ENCODE assay signal across 20 cellular contexts in genomic region chr17:63947711-63948330, GRCh38. TPM values are rescaled to one million over a fixed set of nuclear protein-coding genes. Genes with fewer than 3 reads are reported as not detected.
A peak's percentile ranks its signal among the peaks of the same experiment; 100 is the strongest.
DNase-seq lines count a peak whose midpoint lies in the region; ATAC-seq and TF ChIP-seq lines count a peak whose summit lies in the region.
"Had no signal": no experiment of that assay in that cellular context is flagged by ENCODE, and none has a peak within 500 bp of the region (broad histone marks: within the 10 kb centered on the region; RNA-seq: fewer than 3 reads in every experiment).

No MANE protein-coding gene starts in this region.

- intact Hi-C loops in IMR-90 (cut with micrococcal nuclease): no loop called here
- intact Hi-C loops in gastrocnemius medialis (cut with DNase I; ENCODE audit: low total_unique reads): loop anchor here (1.0 to 2.0 kb wide), 2 partner anchors 29 to 43 kb away; partner anchors contain the start of gene GH1

- H3K9me3 ChIP-seq in IMR-90 (ENCODE audit: control insufficient read depth, insufficient read depth, low read length): no peaks in the 10 kb centered on the region
- H3K9me3 ChIP-seq in gastrocnemius medialis: no peaks in the 10 kb centered on the region

- TF ChIP-seq CTCF in IMR-90 (conservative IDR thresholded peaks at IDR 0.05; ENCODE audit: low read depth, low read length) (no peak), gastrocnemius medialis (IDR thresholded peaks at IDR 0.05 in 4 of 5, conservative IDR thresholded peaks at IDR 0.05 in 1 of 5) (no peak)

- no peak overlapping the region for H2BK20ac ChIP-seq in IMR-90 (ENCODE audit: low read depth, low read length)

- H3K9me3 Mint-ChIP-seq in activated CD4-positive, alpha-beta T cell treated with anti-CD3 and anti-CD28 coated beads, Interleukin-2, amount 10 ng/mL, durations not matched to agents 7 days and 5 days: no peaks in the 10 kb centered on the region
- H3K9me3 Mint-ChIP-seq: CD14-positive monocyte; CD8-positive, alpha-beta T cell; H9 had no signal

- H3K36me3 Mint-ChIP-seq in activated CD4-positive, alpha-beta T cell treated with anti-CD3 and anti-CD28 coated beads, Interleukin-2, amount 10 ng/mL, durations not matched to agents 7 days and 5 days (ENCODE audit: low read depth): no peaks in the 10 kb centered on the region
- H3K36me3 Mint-ChIP-seq: CD14-positive monocyte; CD8-positive, alpha-beta T cell had no signal

- no peaks in the 10 kb centered on the region for H3K4me1 ChIP-seq in IMR-90 (ENCODE audit: control insufficient read depth, insufficient read depth, low read length)
- peaks cover 48 to 49% of the 10 kb centered on the region in 2 donors for H3K4me1 ChIP-seq in gastrocnemius medialis

- no peak for TF ChIP-seq RAD21 in IMR-90 (IDR thresholded peaks at IDR 0.05; ENCODE audit: low read length)

- no peaks in the 10 kb centered on the region for H3K36me3 ChIP-seq in IMR-90 (ENCODE audit: control insufficient read depth, insufficient read depth, low read length)
- H3K36me3 ChIP-seq in gastrocnemius medialis: peaks cover 0 to 22% of the 10 kb centered on the region in 2 donors

- H3K27ac ChIP-seq in IMR-90 (ENCODE audit: insufficient read depth, low read length) (no peak overlapping the region), gastrocnemius medialis (peak overlapping the region; percentile 60 to 99 (median 88))

- H3K27me3 ChIP-seq in IMR-90 (ENCODE audit: control insufficient read depth, insufficient read depth, low read length) (peaks cover 22% of the 10 kb centered on the region), gastrocnemius medialis (no peaks in the 10 kb centered on the region)

- no peaks in the 10 kb centered on the region for H3K9me1 ChIP-seq in IMR-90 (ENCODE audit: insufficient read depth, low read length)

- H2BK5ac ChIP-seq in IMR-90 (ENCODE audit: low read depth, low read length, poor library complexity, severe bottlenecking): no peak overlapping the region

- no peak overlapping the region for H3K9ac ChIP-seq in IMR-90 (ENCODE audit: low read depth, low read length)

- dilution Hi-C loops in IMR-90 (cut with HindIII; ENCODE audit: low sequenced_read_pairs, unreplicated experiment): no loop called here

- H3K27me3 Mint-ChIP-seq in activated CD4-positive, alpha-beta T cell treated with anti-CD3 and anti-CD28 coated beads, Interleukin-2, amount 10 ng/mL, durations not matched to agents 7 days and 5 days: peaks cover 6% of the 10 kb centered on the region

- BruUV-seq in IMR-90 (replicated peaks; lab: Mats Ljungman, UMichigan): no TSS peak

- no peak overlapping the region for H4K8ac ChIP-seq in IMR-90 (ENCODE audit: low read depth in 2 of 2, low read length in 2 of 2)

- POLR2A ChIA-PET in activated CD4-positive, alpha-beta T cell treated with anti-CD3 and anti-CD28 coated beads, Interleukin-2, amount 10 ng/mL, durations not matched to agents 7 days and 5 days (lab: Charles Lee): no interaction called here
- POLR2A ChIA-PET in IMR-90 (lab: Charles Lee; ENCODE audit: unreplicated experiment): no interaction called here

- peak overlapping the region; percentile 9 for H3K27ac Mint-ChIP-seq in activated CD4-positive, alpha-beta T cell treated with anti-CD3 and anti-CD28 coated beads, Interleukin-2, amount 10 ng/mL, durations not matched to agents 7 days and 5 days
- H3K27ac Mint-ChIP-seq: CD14-positive monocyte; CD8-positive, alpha-beta T cell had no signal

- no peak for DNase-seq in activated CD4-positive, alpha-beta T cell treated with anti-CD3 and anti-CD28 coated beads, Interleukin-2, amount 10 ng/mL, durations not matched to agents 7 days and 5 days
- no peak for DNase-seq in activated CD4-positive, alpha-beta T cell treated with anti-CD3 and anti-CD28 coated beads for 48 hours
- DNase-seq in IMR-90: no peak
- no peak for DNase-seq in gastrocnemius medialis
- DNase-seq in HK-2 (ENCODE audit: unreplicated experiment): no peak
- no peak for DNase-seq in UCSD-AML1 (lab: John Stamatoyannopoulos, UW; ENCODE audit: unreplicated experiment)
- DNase-seq in NK-92 (lab: John Stamatoyannopoulos, UW; ENCODE audit: unreplicated experiment): no peak
- DNase-seq: ACHN; CD8-positive, alpha-beta T cell; COR-L47; DMS153; DMS79 treated with DMSO at 0.1 percent for 48 hours; EL; GOT3; H9; KBM-7 had no signal

- no peak overlapping the region for H2AFZ ChIP-seq in IMR-90 (replicated peaks; ENCODE audit: low read length, poor library complexity)

- no peak overlapping the region for H2BK15ac ChIP-seq in IMR-90 (ENCODE audit: low read depth, low read length)

- no peaks in the 10 kb centered on the region for H3K79me1 ChIP-seq in IMR-90 (ENCODE audit: low read depth in 1 of 2, low read length in 2 of 2)

- no peak for TF ChIP-seq POLR2A in IMR-90 (IDR thresholded peaks at IDR 0.05; ENCODE audit: low read depth, low read length)
- TF ChIP-seq POLR2A in gastrocnemius medialis (IDR thresholded peaks at IDR 0.05): no peak

- in situ Hi-C loops in IMR-90 (cut with MboI; ENCODE audit: low sequenced_read_pairs): no loop called here
- in situ Hi-C loops in gastrocnemius medialis (cut with MboI; ENCODE audit: low sequenced_read_pairs in 4 of 4): no loop called here

- no peak overlapping the region for H3K18ac ChIP-seq in IMR-90 (ENCODE audit: low read depth, low read length)

- WGBS in IMR-90 (ENCODE audit: extremely low coverage in 2 of 2, insufficient read length in 1 of 2), 2 experiments: 85% methylated on average over 11 of the region's 18 CpGs; no CpG with 5 or more reads in 1 of the 2 experiments

- H3K4me1 Mint-ChIP-seq in activated CD4-positive, alpha-beta T cell treated with anti-CD3 and anti-CD28 coated beads, Interleukin-2, amount 10 ng/mL, durations not matched to agents 7 days and 5 days: peaks cover 23% of the 10 kb centered on the region

- no peak overlapping the region for H4K5ac ChIP-seq in IMR-90 (ENCODE audit: low read depth, low read length)

- no peak overlapping the region for H3K56ac ChIP-seq in IMR-90 (ENCODE audit: extremely low read depth, insufficient read depth, low read length)

- no peak overlapping the region for H3K14ac ChIP-seq in IMR-90 (replicated peaks; ENCODE audit: low read depth, low read length)

- peak overlapping the region; percentile 19 for H2AK9ac ChIP-seq in IMR-90 (replicated peaks; ENCODE audit: low read depth, low read length, poor library complexity)

- no peak overlapping the region for H3K23ac ChIP-seq in IMR-90 (ENCODE audit: low read depth, low read length)

- no peak overlapping the region for H3K4me2 ChIP-seq in IMR-90 (ENCODE audit: low read depth, low read length)

- CTCF ChIA-PET in activated CD4-positive, alpha-beta T cell treated with anti-CD3 and anti-CD28 coated beads, Interleukin-2, amount 10 ng/mL, durations not matched to agents 7 days and 5 days (lab: Charles Lee): interaction anchor here (1.1 to 3.1 kb wide), 8 partner anchors 9 to 78 kb away, joined by 4 to 38 read pairs (median 14); partner anchors contain the start of genes CD79B and GH1
- CTCF ChIA-PET in IMR-90 (lab: Yijun Ruan, JAX): interaction anchor here (2.2 kb wide), 1 partner anchor 9 kb away, joined by 7 read pairs; no protein-coding TSS in a partner anchor

- no peak overlapping the region for H2BK120ac ChIP-seq in IMR-90 (ENCODE audit: low read depth, low read length)

- ATAC-seq in IMR-90 (ENCODE audit: low read depth) (no peak), gastrocnemius medialis (no peak)
- ATAC-seq: CD8-positive, alpha-beta T cell; HepG2 had no signal

- H2AK5ac ChIP-seq in IMR-90 (ENCODE audit: low read depth, low read length): no peak overlapping the region

- no peak overlapping the region for H4K91ac ChIP-seq in IMR-90 (ENCODE audit: insufficient read depth, low read depth, low read length)

- no peak overlapping the region for H3K4ac ChIP-seq in IMR-90 (ENCODE audit: low read depth, low read length)

- H3K4me3 ChIP-seq in IMR-90 (ENCODE audit: insufficient read depth, low read depth, low read length) (no peak overlapping the region), gastrocnemius medialis (no peak overlapping the region)

- H4K20me1 ChIP-seq in IMR-90 (ENCODE audit: insufficient read depth, low read length): no peaks in the 10 kb centered on the region

- H3K4me3 Mint-ChIP-seq in activated CD4-positive, alpha-beta T cell treated with anti-CD3 and anti-CD28 coated beads, Interleukin-2, amount 10 ng/mL, durations not matched to agents 7 days and 5 days: no peak overlapping the region
- H3K4me3 Mint-ChIP-seq: CD14-positive monocyte; CD8-positive, alpha-beta T cell; H9 had no signal

RNA-seq across cellular contexts. Expression of gene CD79B, which starts 15.7 kb away (rescaled TPM):
- 10 to 100 TPM; 34.6 to 39.9 TPM for total RNA-seq in activated CD4-positive, alpha-beta T cell treated with anti-CD3 and anti-CD28 coated beads, Interleukin-2, amount 10 ng/mL, durations not matched to agents 7 days and 5 days
- total RNA-seq in IMR-90 (2012; rRNA removed) (not detected in 2 replicates), gastrocnemius medialis (1 to 10 TPM; 2.2 to 5.1 (median 3.3) TPM)
- polyA plus RNA-seq in IMR-90 (2012; rRNA removed): not detected in 2 replicates
- not detected in 2 replicates for polyA plus RNA-seq in IMR-90 (2012; cell fraction: cytosol; rRNA removed)
- polyA plus RNA-seq in IMR-90 (2012; cell fraction: nucleus; rRNA removed; ENCODE audit: low replicate concordance): not detected in 2 replicates
- total RNA-seq: HepG2 had no signal
- polyA plus RNA-seq: HepG2 had no signal

RNA-seq across cellular contexts. Expression of gene SCN4A, which starts 24.9 kb away (rescaled TPM):
- total RNA-seq in activated CD4-positive, alpha-beta T cell treated with anti-CD3 and anti-CD28 coated beads, Interleukin-2, amount 10 ng/mL, durations not matched to agents 7 days and 5 days: under 1 TPM; 0.04 to 0.17 TPM
- not detected in 2 replicates for total RNA-seq in IMR-90 (2012; rRNA removed)
- not detected in 2 replicates for polyA plus RNA-seq in IMR-90 (2012; rRNA removed)
- polyA plus RNA-seq in IMR-90 (2012; cell fraction: cytosol; rRNA removed): under 0.01 TPM in 1 of 2 replicates, not detected in the other
- polyA plus RNA-seq in IMR-90 (2012; cell fraction: nucleus; rRNA removed; ENCODE audit: low replicate concordance): 0.01 and 0.07 TPM in 2 replicates
- total RNA-seq in gastrocnemius medialis: 100 to 1,000 TPM in 1 of 4 donors, 10 to 100 TPM in 3; 45.3 to 107 (median 69.1) TPM
- total RNA-seq: A172, HT1080 had no signal
- polyA plus RNA-seq: CD14-positive monocyte had no signal

RNA-seq across cellular contexts. Expression of gene GH1, which starts 29.2 kb away (rescaled TPM):
- total RNA-seq in activated CD4-positive, alpha-beta T cell treated with anti-CD3 and anti-CD28 coated beads, Interleukin-2, amount 10 ng/mL, durations not matched to agents 7 days and 5 days: not detected
- total RNA-seq in IMR-90 (2012; rRNA removed) (not detected in 2 replicates), gastrocnemius medialis (not detected)
- not detected in 2 replicates for polyA plus RNA-seq in IMR-90 (2012; rRNA removed)
- polyA plus RNA-seq in IMR-90 (2012; cell fraction: cytosol; rRNA removed): not detected in 2 replicates
- not detected in 2 replicates for polyA plus RNA-seq in IMR-90 (2012; cell fraction: nucleus; rRNA removed; ENCODE audit: low replicate concordance)
- total RNA-seq: A172; CD8-positive, alpha-beta T cell; H9; HepG2; HT1080 had no signal
- polyA plus RNA-seq: CD14-positive monocyte, HepG2 had no signal

RNA-seq across cellular contexts. Expression of gene CSHL1, which starts 36.8 kb away (rescaled TPM):
- total RNA-seq in activated CD4-positive, alpha-beta T cell treated with anti-CD3 and anti-CD28 coated beads, Interleukin-2, amount 10 ng/mL, durations not matched to agents 7 days and 5 days: not detected
- total RNA-seq in IMR-90 (2012; rRNA removed): not detected in 2 replicates
- polyA plus RNA-seq in IMR-90 (2012; rRNA removed): not detected in 2 replicates
- not detected in 2 replicates for polyA plus RNA-seq in IMR-90 (2012; cell fraction: cytosol; rRNA removed)
- not detected in 2 replicates for polyA plus RNA-seq in IMR-90 (2012; cell fraction: nucleus; rRNA removed; ENCODE audit: low replicate concordance)
- not detected for total RNA-seq in gastrocnemius medialis
- total RNA-seq: A172; CD8-positive, alpha-beta T cell; H9; HepG2; HT1080 had no signal
- polyA plus RNA-seq: CD14-positive monocyte, HepG2 had no signal

RNA-seq across cellular contexts. Expression of gene PRR29, which starts 50.3 kb away (rescaled TPM):
- 1 to 10 TPM; 3.8 TPM for total RNA-seq in activated CD4-positive, alpha-beta T cell treated with anti-CD3 and anti-CD28 coated beads, Interleukin-2, amount 10 ng/mL, durations not matched to agents 7 days and 5 days
- total RNA-seq in IMR-90 (2012; rRNA removed) (under 0.01 TPM in 1 of 2 replicates, not detected in the other), gastrocnemius medialis (under 1 TPM in 1 of 4 donors, not detected in 3; 0.13 TPM)
- 0.11 and 0.17 TPM in 2 replicates for polyA plus RNA-seq in IMR-90 (2012; rRNA removed)
- polyA plus RNA-seq in IMR-90 (2012; cell fraction: cytosol; rRNA removed): 0.37 and 1.6 TPM in 2 replicates
- 1.4 and 1.5 TPM in 2 replicates for polyA plus RNA-seq in IMR-90 (2012; cell fraction: nucleus; rRNA removed; ENCODE audit: low replicate concordance)

Comparison
In these comparisons a context has a peak if more than half of its experiments do, and no peak if none do; other contexts are left out.
1. RNA of gene CD79B, which starts 15.7 kb away (total RNA-seq): 34.6 to 39.9 TPM in activated CD4-positive, alpha-beta T cell treated with anti-CD3 and anti-CD28 coated beads, Interleukin-2, amount 10 ng/mL, durations not matched to agents 7 days and 5 days; 2.2 to 5.1 TPM in gastrocnemius medialis and not detected in IMR-90; every median in the first group is over 4 times any median in the second.
2. RNA of gene SCN4A, which starts 24.9 kb away (total RNA-seq): 45.3 to 107 TPM in gastrocnemius medialis; 0.04 to 0.17 TPM in activated CD4-positive, alpha-beta T cell treated with anti-CD3 and anti-CD28 coated beads, Interleukin-2, amount 10 ng/mL, durations not matched to agents 7 days and 5 days and not detected in IMR-90; every median in the first group is over 10 times any median in the second.